ENCODE assay signal across 8 cellular contexts in genomic region chr11:9385288-9385902, GRCh38. TPM values are rescaled to one million over a fixed set of nuclear protein-coding genes. Genes with fewer than 3 reads are reported as not detected.
DNase-seq lines count a peak whose midpoint lies in the region; ATAC-seq and TF ChIP-seq lines count a peak whose summit lies in the region.

No MANE protein-coding gene starts in this region.

- intact Hi-C loops in dorsolateral prefrontal cortex (cut with DNase I): loop anchor here (2.0 to 10.0 kb wide), 7 partner anchors 21 to 701 kb away; partner anchors contain the start of genes RPL27A (in 1 of the 2), TMEM41B (in 1 of the 2), TMEM9B (in 1 of the 2) and TRIM66 (in 1 of the 2)

- H3K27ac ChIP-seq in dorsolateral prefrontal cortex: peak overlapping the region in 52 of 59 donors; percentile 12 to 93 (median 82)

- TF ChIP-seq CTCF in dorsolateral prefrontal cortex (IDR thresholded peaks at IDR 0.05 in 54 of 56, conservative IDR thresholded peaks at IDR 0.05 in 2 of 56; ENCODE audit: low read depth in 1 of 56, partially characterized antibody in 56 of 56): no peak

- H3K4me3 ChIP-seq in dorsolateral prefrontal cortex (peak overlapping the region; percentile 63 to 98 (median 91)), mononuclear cell (ENCODE audit: low read length) (peak overlapping the region; percentile 83)

- H3K9me3 ChIP-seq in mononuclear cell (ENCODE audit: low read depth, low read length): no peaks in the 10 kb centered on the region

- peak; percentile 20 for ATAC-seq in HG02981 (IDR thresholded peaks at IDR 0.05; ENCODE audit: unreplicated experiment)

- DNase-seq in NCI-H510A (lab: John Stamatoyannopoulos, UW) (peak; percentile 4), NCI-H510A treated with DMSO at 0.1 percent for 48 hours (lab: John Stamatoyannopoulos, UW) (no peak), RKO (ENCODE audit: low spot score) (peak; percentile 70), dorsolateral prefrontal cortex (peak in 2 of 10 donors; percentile 28 to 41), NCI-H748 (lab: John Stamatoyannopoulos, UW; ENCODE audit: unreplicated experiment) (no peak), foreskin melanocyte (no peak)

- peaks cover 16% of the 10 kb centered on the region for H3K4me1 ChIP-seq in mononuclear cell (ENCODE audit: insufficient read depth, low read length)

- no peaks in the 10 kb centered on the region for H3K27me3 ChIP-seq in dorsolateral prefrontal cortex
- no peaks in the 10 kb centered on the region for H3K27me3 ChIP-seq in mononuclear cell (ENCODE audit: insufficient read depth, low read length)

RNA-seq across cellular contexts. Expression of gene IPO7, which starts 0.9 kb away (rescaled TPM):
- 100 to 1,000 TPM in 59 of 120 experiments, 10 to 100 TPM in 61; 60.4 to 142 (median 98.8) TPM for total RNA-seq in dorsolateral prefrontal cortex
- 68.2 TPM for total RNA-seq in mononuclear cell

Comparison
In these comparisons a context has a peak if more than half of its experiments do, and no peak if none do; other contexts are left out.
1. DNase-seq: peak in NCI-H510A (single experiment) and RKO (single experiment); none in NCI-H510A treated with DMSO at 0.1 percent for 48 hours (single experiment), NCI-H748 (single experiment) and foreskin melanocyte (single experiment).